ENCODE assay signal across 13 cellular contexts in genomic region chr10:101133489-101134298, GRCh38.
A peak's percentile ranks its signal among the peaks of the same experiment; 100 is the strongest.
DNase-seq lines count a peak whose midpoint lies in the region; ATAC-seq and TF ChIP-seq lines count a peak whose summit lies in the region.
"Had no signal": no experiment of that assay in that cellular context is flagged by ENCODE, and none has a peak within 500 bp of the region (broad histone marks: within the 10 kb centered on the region; RNA-seq: fewer than 3 reads in every experiment).

No MANE protein-coding gene starts in this region.

- ATAC-seq in activated naive CD8-positive, alpha-beta T cell treated with anti-CD3 and anti-CD28 coated beads, Interleukin-2, amount 50 U/mL, for 24 hours: no peak
- no peak for ATAC-seq in stimulated activated naive B cell treated with anti-CD40 and anti-IgM and Interleukin-4, amounts not matched to agents 10 μg/mL and 1 μg/mL and 100 μg/mL, for 72 hours (replicated peaks)
- ATAC-seq in HG02610 (IDR thresholded peaks at IDR 0.05; ENCODE audit: unreplicated experiment): no peak
- ATAC-seq: HCT116 had no signal

- peaks cover 36% of the 10 kb centered on the region for H3K4me1 Mint-ChIP-seq in activated naive CD8-positive, alpha-beta T cell (ENCODE audit: low read depth)
- peaks cover 39% of the 10 kb centered on the region for H3K4me1 Mint-ChIP-seq in activated naive CD8-positive, alpha-beta T cell treated with anti-CD3 and anti-CD28 coated beads, Interleukin-2, amount 50 U/mL, for 24 hours
- peaks cover 40 to 66% of the 10 kb centered on the region in 2 donors for H3K4me1 Mint-ChIP-seq in stimulated activated naive B cell treated with anti-CD40 and anti-IgM and Interleukin-4, amounts not matched to agents 10 μg/mL and 1 μg/mL and 100 μg/mL, for 72 hours

- no peaks in the 10 kb centered on the region for H3K9me3 ChIP-seq in WERI-Rb-1 (ENCODE audit: severe bottlenecking)

- H3K4me3 ChIP-seq in WERI-Rb-1 (ENCODE audit: low read depth, low read length) (peak overlapping the region; percentile 11; the same call in 1 of the 2 replicates), brain microvascular endothelial cell (ENCODE audit: low read depth, low read length) (no peak overlapping the region)
- H3K4me3 ChIP-seq: cardiac muscle cell had no signal

- in situ Hi-C loops in brain microvascular endothelial cell (cut with HindIII; ENCODE audit: low pct_ligation_motif_present, low sequenced_read_pairs): no loop called here

- H3K27ac Mint-ChIP-seq in activated naive CD8-positive, alpha-beta T cell: no peak overlapping the region
- H3K27ac Mint-ChIP-seq in activated naive CD8-positive, alpha-beta T cell treated with anti-CD3 and anti-CD28 coated beads, Interleukin-2, amount 50 U/mL, for 24 hours: no peak overlapping the region
- H3K27ac Mint-ChIP-seq in stimulated activated naive B cell treated with anti-CD40 and anti-IgM and Interleukin-4, amounts not matched to agents 10 μg/mL and 1 μg/mL and 100 μg/mL, for 72 hours: peak overlapping the region; percentile 86

- peak overlapping the region; percentile 66 for H3K4me3 Mint-ChIP-seq in activated naive CD8-positive, alpha-beta T cell
- H3K4me3 Mint-ChIP-seq in activated naive CD8-positive, alpha-beta T cell treated with anti-CD3 and anti-CD28 coated beads, Interleukin-2, amount 50 U/mL, for 24 hours: no peak overlapping the region
- peak overlapping the region; percentile 66 to 78 for H3K4me3 Mint-ChIP-seq in stimulated activated naive B cell treated with anti-CD40 and anti-IgM and Interleukin-4, amounts not matched to agents 10 μg/mL and 1 μg/mL and 100 μg/mL, for 72 hours

- H3K27ac ChIP-seq in WERI-Rb-1: no peak overlapping the region
- H3K27ac ChIP-seq in brain microvascular endothelial cell: no peak overlapping the region
- H3K27ac ChIP-seq: cardiac muscle cell had no signal

- H3K27me3 ChIP-seq in WERI-Rb-1 (ENCODE audit: insufficient read depth, low read depth, severe bottlenecking) (no peaks in the 10 kb centered on the region), brain microvascular endothelial cell (replicated peaks) (peaks cover 98% of the 10 kb centered on the region)

- H3K36me3 Mint-ChIP-seq in activated naive CD8-positive, alpha-beta T cell: peaks cover 3% of the 10 kb centered on the region
- no peaks in the 10 kb centered on the region for H3K36me3 Mint-ChIP-seq in activated naive CD8-positive, alpha-beta T cell treated with anti-CD3 and anti-CD28 coated beads, Interleukin-2, amount 50 U/mL, for 24 hours (ENCODE audit: low read depth)
- H3K36me3 Mint-ChIP-seq in stimulated activated naive B cell treated with anti-CD40 and anti-IgM and Interleukin-4, amounts not matched to agents 10 μg/mL and 1 μg/mL and 100 μg/mL, for 72 hours: no peaks in the 10 kb centered on the region

- DNase-seq in activated naive CD8-positive, alpha-beta T cell treated with anti-CD3 and anti-CD28 coated beads, Interleukin-2, amount 50 U/mL, for 24 hours: no peak
- no peak for DNase-seq in WERI-Rb-1
- peak; percentile 78 for DNase-seq in islet precursor cell
- DNase-seq in stimulated activated naive B cell treated with anti-CD40 and anti-IgM and Interleukin-4, amounts not matched to agents 10 μg/mL and 1 μg/mL and 100 μg/mL, for 72 hours: no peak
- no peak for DNase-seq in NCI-H1092 treated with DMSO at 0.1 percent for 48 hours (lab: John Stamatoyannopoulos, UW)
- no peak for DNase-seq in brain microvascular endothelial cell
- DNase-seq: NCI-H1048; NCI-H524 treated with DMSO at 0.1 percent for 48 hours; stimulated activated CD4-positive, alpha-beta T cell treated with anti-CD3 and anti-CD28 coated beads, Interleukin-12 subunit alpha, Interleukin-12 subunit beta, amount 100 ng/mL, for 4 hours had no signal

- TF ChIP-seq CTCF in WERI-Rb-1 (IDR thresholded peaks at IDR 0.05; ENCODE audit: low read depth, low read length): no peak
- no peak for TF ChIP-seq CTCF in brain microvascular endothelial cell (IDR thresholded peaks at IDR 0.05; ENCODE audit: low read depth, low read length, missing control alignments)

- H3K36me3 ChIP-seq in WERI-Rb-1 (peaks cover 10% of the 10 kb centered on the region), brain microvascular endothelial cell (replicated peaks) (no peaks in the 10 kb centered on the region)
- H3K36me3 ChIP-seq: cardiac muscle cell had no signal

- H3K9me3 Mint-ChIP-seq in activated naive CD8-positive, alpha-beta T cell (ENCODE audit: low read depth): no peaks in the 10 kb centered on the region
- no peaks in the 10 kb centered on the region for H3K9me3 Mint-ChIP-seq in activated naive CD8-positive, alpha-beta T cell treated with anti-CD3 and anti-CD28 coated beads, Interleukin-2, amount 50 U/mL, for 24 hours
- no peaks in the 10 kb centered on the region for H3K9me3 Mint-ChIP-seq in stimulated activated naive B cell treated with anti-CD40 and anti-IgM and Interleukin-4, amounts not matched to agents 10 μg/mL and 1 μg/mL and 100 μg/mL, for 72 hours

- peaks cover 50% of the 10 kb centered on the region for H3K27me3 Mint-ChIP-seq in activated naive CD8-positive, alpha-beta T cell
- peaks cover 89% of the 10 kb centered on the region for H3K27me3 Mint-ChIP-seq in activated naive CD8-positive, alpha-beta T cell treated with anti-CD3 and anti-CD28 coated beads, Interleukin-2, amount 50 U/mL, for 24 hours
- peaks cover 87 to 95% of the 10 kb centered on the region in 2 donors for H3K27me3 Mint-ChIP-seq in stimulated activated naive B cell treated with anti-CD40 and anti-IgM and Interleukin-4, amounts not matched to agents 10 μg/mL and 1 μg/mL and 100 μg/mL, for 72 hours
